22 cellular contexts compared by ENCODE assay signal in genomic region chr9:109981091-109981490, GRCh38.
"Had no signal": no experiment of that assay in that cellular context is flagged by ENCODE, and none has a peak within 500 bp of the region (broad histone marks: within the 10 kb centered on the region; RNA-seq: fewer than 3 reads in every experiment).

No MANE protein-coding gene starts in this region.

- H3K4me1 ChIP-seq: psoas muscle, testis had no signal

- H3K27me3 ChIP-seq: dorsolateral prefrontal cortex, neutrophil, spleen, testis, tibial nerve, upper lobe of right lung had no signal

- H3K4me3 Mint-ChIP-seq: naive thymus-derived CD4-positive, alpha-beta T cell; nephron progenitor cell; stimulated activated naive B cell treated with anti-CD40 and anti-IgM and Interleukin-4, amounts not matched to agents 10 μg/mL and 1 μg/mL and 100 μg/mL, for 72 hours; stimulated activated naive CD8-positive, alpha-beta T cell treated with anti-CD3 and anti-CD28 coated beads, Interleukin-15, amount 100 ng/mL, for 72 hours had no signal

- H3K36me3 ChIP-seq: neutrophil, spleen, tibial nerve, upper lobe of right lung had no signal

- H3K9me3 ChIP-seq: neutrophil, psoas muscle, testis, tibial nerve, upper lobe of right lung had no signal

- H3K27ac Mint-ChIP-seq: naive thymus-derived CD4-positive, alpha-beta T cell; nephron progenitor cell; stimulated activated naive B cell treated with anti-CD40 and anti-IgM and Interleukin-4, amounts not matched to agents 10 μg/mL and 1 μg/mL and 100 μg/mL, for 72 hours; stimulated activated naive CD8-positive, alpha-beta T cell treated with anti-CD3 and anti-CD28 coated beads, Interleukin-15, amount 100 ng/mL, for 72 hours had no signal

- H3K27me3 Mint-ChIP-seq: stimulated activated naive B cell treated with anti-CD40 and anti-IgM and Interleukin-4, amounts not matched to agents 10 μg/mL and 1 μg/mL and 100 μg/mL, for 72 hours; stimulated activated naive CD8-positive, alpha-beta T cell treated with anti-CD3 and anti-CD28 coated beads, Interleukin-15, amount 100 ng/mL, for 72 hours had no signal

- ATAC-seq: esophagus mucosa; left cardiac atrium; left ventricle myocardium superior; naive thymus-derived CD4-positive, alpha-beta T cell; psoas muscle; sciatic nerve; stimulated activated naive B cell treated with anti-CD40 and anti-IgM and Interleukin-4, amounts not matched to agents 10 μg/mL and 1 μg/mL and 100 μg/mL, for 72 hours; stimulated activated naive CD8-positive, alpha-beta T cell treated with anti-CD3 and anti-CD28 coated beads, Interleukin-15, amount 100 ng/mL, for 72 hours; upper lobe of right lung had no signal

- DNase-seq: dorsolateral prefrontal cortex; effector CD8-positive, alpha-beta T cell; islet precursor cell; left cardiac atrium; left ventricle myocardium superior; naive thymus-derived CD4-positive, alpha-beta T cell; nephron progenitor cell; psoas muscle; spleen; stimulated activated CD4-positive, alpha-beta T cell treated with anti-CD3 and anti-CD28 coated beads, Interleukin-15, amount 100 ng/mL, for 24 hours; stimulated activated CD4-positive, alpha-beta T cell treated with anti-CD3 and anti-CD28 coated beads, Interleukin-1b, Interleukin-23, amount 100 ng/mL, for 48 hours; stimulated activated CD4-positive, alpha-beta T cell treated with anti-CD3 and anti-CD28 coated beads, Interleukin-4, amount 100 ng/mL, for 24 hours; stimulated activated naive B cell treated with anti-CD40 and anti-IgM and Interleukin-4, amounts not matched to agents 10 μg/mL and 1 μg/mL and 100 μg/mL, for 72 hours; stimulated activated naive CD8-positive, alpha-beta T cell treated with anti-CD3 and anti-CD28 coated beads, Interleukin-15, amount 100 ng/mL, for 72 hours; testis; upper lobe of right lung had no signal

- H3K4me1 Mint-ChIP-seq: nephron progenitor cell; stimulated activated naive CD8-positive, alpha-beta T cell treated with anti-CD3 and anti-CD28 coated beads, Interleukin-15, amount 100 ng/mL, for 72 hours had no signal

- H3K27ac ChIP-seq: coronary artery, dorsolateral prefrontal cortex, neutrophil, psoas muscle, spleen, testis, tibial nerve, upper lobe of right lung had no signal

- H3K4me3 ChIP-seq: coronary artery, dorsolateral prefrontal cortex, lung, psoas muscle, spleen, testis, tibial nerve, upper lobe of right lung had no signal
